20 cellular contexts compared by ENCODE assay signal in the genomic region with DNA sequence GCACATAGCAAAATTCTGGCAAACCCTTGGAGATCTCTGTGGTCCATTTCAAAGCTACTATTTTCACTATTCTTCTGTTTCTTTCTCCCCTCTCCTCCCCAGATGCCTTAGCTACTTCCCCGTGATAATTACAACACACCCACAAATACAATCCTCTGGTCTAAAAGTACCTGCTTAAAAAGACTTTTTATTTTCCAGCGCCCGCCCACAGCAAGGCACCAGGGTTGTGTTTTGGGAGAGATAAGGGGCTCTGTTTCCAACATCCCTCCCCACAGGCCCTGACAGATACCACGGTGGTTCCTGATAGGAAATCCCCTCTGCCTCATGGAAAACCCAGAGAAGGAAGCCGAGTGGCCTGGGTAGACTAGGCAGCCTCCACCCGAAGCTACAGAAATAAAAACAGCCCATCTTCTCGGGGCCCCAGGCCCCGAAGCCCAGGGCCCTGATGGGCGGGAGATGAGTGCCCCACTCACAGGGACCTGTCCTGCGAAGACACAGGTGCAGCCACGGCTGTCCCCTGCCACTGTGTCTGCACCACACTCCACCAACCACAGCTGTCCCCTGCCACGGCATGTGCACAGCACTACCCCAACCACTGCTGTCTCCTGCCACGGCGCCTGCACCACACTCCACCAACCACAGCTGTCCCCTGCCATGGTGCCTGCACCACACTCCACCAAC. TPM values are rescaled to one million over a fixed set of nuclear protein-coding genes. Genes with fewer than 3 reads are reported as not detected.
DNase-seq lines count a peak whose midpoint lies in the region; ATAC-seq, FAIRE-seq and TF ChIP-seq lines count a peak whose summit lies in the region.
"Had no signal": no experiment of that assay in that cellular context is flagged by ENCODE, and none has a peak within 500 bp of the region (broad histone marks: within the 10 kb centered on the region; RNA-seq: fewer than 3 reads in every experiment).

No MANE protein-coding gene starts in this region.

- BruUV-seq in K562 (replicated peaks; lab: Mats Ljungman, UMichigan) = no TSS peak

- peak; percentile 62 for ATAC-seq in K562
- ATAC-seq in naive thymus-derived CD4-positive, alpha-beta T cell = peak; percentile 32
- ATAC-seq in HG03159 (IDR thresholded peaks at IDR 0.05; ENCODE audit: unreplicated experiment) = no peak
- ATAC-seq in HG02759 (IDR thresholded peaks at IDR 0.05; ENCODE audit: unreplicated experiment) = no peak
- no peak for ATAC-seq in HG02973 (IDR thresholded peaks at IDR 0.05; ENCODE audit: unreplicated experiment)
- ATAC-seq: foreskin keratinocyte had no signal

- H4K20me1 ChIP-seq in BLaER1 (no peaks in the 10 kb centered on the region), K562 (replicated peaks; ENCODE audit: control insufficient read depth, insufficient read depth, low read length) (no peaks in the 10 kb centered on the region)

- DNase-seq in HUDEP-2 (lab: John Stamatoyannopoulos, UW; ENCODE audit: unreplicated experiment in 76 of 76) (peak in 59 of 76 experiments; percentile 7 to 82 (median 48)), K562 (ENCODE audit: extremely low read depth in 1 of 4, low spot score in 3 of 4) (peak; percentile 81 to 95 (median 87)), MG63 (no peak)
- DNase-seq in naive thymus-derived CD4-positive, alpha-beta T cell = no peak
- DNase-seq: activated CD4-positive, alpha-beta T cell treated with anti-CD3 and anti-CD28 coated beads, Interleukin-2, amount 50 U/mL, for 1 hour; activated T-cell treated with anti-CD3 and anti-CD28 coated beads, Interleukin-2, amount 50 U/mL, for 4 hours; amygdala; COR-L47; EL; foreskin keratinocyte; Karpas-422; natural killer cell; NCI-H1417; SIG-M5 had no signal

- H3K9me1 ChIP-seq in K562 (ENCODE audit: control insufficient read depth, insufficient read depth, low read length) = no peaks in the 10 kb centered on the region

- no peak overlapping the region for H3K27ac ChIP-seq in BLaER1
- H3K27ac ChIP-seq in K562 (ENCODE audit: extremely low read depth, low read depth, low read length) = peak overlapping the region; percentile 94
- no peak overlapping the region for H3K27ac ChIP-seq in naive thymus-derived CD4-positive, alpha-beta T cell (ENCODE audit: low read depth, low read length)
- H3K27ac ChIP-seq: foreskin keratinocyte had no signal

- H3K27me3 ChIP-seq in BLaER1 (no peaks in the 10 kb centered on the region), K562 (ENCODE audit: control insufficient read depth in 2 of 2, insufficient read depth in 2 of 2, low read length in 2 of 2) (no peaks in the 10 kb centered on the region), MG63 (no peaks in the 10 kb centered on the region)
- H3K27me3 ChIP-seq in naive thymus-derived CD4-positive, alpha-beta T cell (ENCODE audit: control insufficient read depth in 2 of 2, insufficient read depth in 2 of 2, low read length in 2 of 2) = no peaks in the 10 kb centered on the region
- H3K27me3 ChIP-seq: foreskin keratinocyte had no signal

- H3K9ac ChIP-seq in BLaER1 = no peak overlapping the region
- H3K9ac ChIP-seq in K562 (ENCODE audit: insufficient read depth in 1 of 2, low read depth in 2 of 2, low read length in 2 of 2) = peak overlapping the region; percentile 85 to 95

- peaks cover 0 to 3% (median 0%) of the 10 kb centered on the region in 5 donors for H3K27me3 Mint-ChIP-seq in naive thymus-derived CD4-positive, alpha-beta T cell

- FAIRE-seq in K562 (lab: Jason Lieb, UNC) = peak; percentile 93

- no peak overlapping the region for H2AFZ ChIP-seq in K562 (ENCODE audit: low read depth, low read length)

- peak; percentile 94 for TF ChIP-seq EP300 in K562 (IDR thresholded peaks at IDR 0.05; ENCODE audit: low read length)

- H3K79me2 ChIP-seq in K562 (ENCODE audit: control insufficient read depth, insufficient read depth, low read length) = peaks cover 96% of the 10 kb centered on the region

- H3K9me3 ChIP-seq in BLaER1 (no peaks in the 10 kb centered on the region), K562 (replicated peaks; ENCODE audit: control insufficient read depth, insufficient read depth, low read depth, low read length) (no peaks in the 10 kb centered on the region), MG63 (peaks cover 5% of the 10 kb centered on the region; the same call in 1 of the 2 replicates)
- H3K9me3 ChIP-seq in naive thymus-derived CD4-positive, alpha-beta T cell (ENCODE audit: control insufficient read depth in 2 of 3, low read length in 3 of 3) = no peaks in the 10 kb centered on the region

- no peaks in the 10 kb centered on the region for H3K9me3 Mint-ChIP-seq in naive thymus-derived CD4-positive, alpha-beta T cell
- H3K9me3 Mint-ChIP-seq: activated T-cell treated with anti-CD3 and anti-CD28 coated beads, Interleukin-2, amount 50 U/mL, for 4 hours; natural killer cell had no signal

- peaks cover 0 to 3% (median 0%) of the 10 kb centered on the region in 7 donors for H3K4me1 Mint-ChIP-seq in naive thymus-derived CD4-positive, alpha-beta T cell
- H3K4me1 Mint-ChIP-seq: natural killer cell had no signal

- in situ Hi-C loops in K562 (cut with MboI) = no loop called here

- WGBS in K562 (ENCODE audit: insufficient coverage, low coverage, missing lambda C conversion rate) = 1% methylated on average over 13 of the region's 14 CpGs

- H3K36me3 ChIP-seq in BLaER1 (no peaks in the 10 kb centered on the region), K562 (ENCODE audit: control insufficient read depth, insufficient read depth, low read length) (peaks cover 20% of the 10 kb centered on the region), MG63 (no peaks in the 10 kb centered on the region)
- H3K36me3 ChIP-seq in naive thymus-derived CD4-positive, alpha-beta T cell (ENCODE audit: control insufficient read depth in 2 of 3, insufficient read depth in 3 of 3, low read length in 3 of 3) = no peaks in the 10 kb centered on the region

- TF ChIP-seq RAD21 in K562 (CRISPR knock-in tag; conservative IDR thresholded peaks at IDR 0.05 in 1 of 2, IDR thresholded peaks at IDR 0.05 in 1 of 2) = peak in 1 of 2 experiments; percentile 27; a peak in 1 of 4 replicates

- peaks cover 28% of the 10 kb centered on the region for H3K4me1 ChIP-seq in BLaER1
- peaks cover 48 to 49% of the 10 kb centered on the region in 2 experiments for H3K4me1 ChIP-seq in K562 (replicated peaks in 1 of 2; ENCODE audit: control insufficient read depth in 2 of 2, insufficient read depth in 2 of 2, low read length in 2 of 2)
- no peaks in the 10 kb centered on the region for H3K4me1 ChIP-seq in naive thymus-derived CD4-positive, alpha-beta T cell (ENCODE audit: control insufficient read depth in 2 of 2, insufficient read depth in 2 of 2, low read length in 2 of 2)

- H3K36me3 Mint-ChIP-seq in naive thymus-derived CD4-positive, alpha-beta T cell = no peaks in the 10 kb centered on the region
- H3K36me3 Mint-ChIP-seq: natural killer cell had no signal

- H3K4me2 ChIP-seq in BLaER1 = peak overlapping the region; percentile 62
- H3K4me2 ChIP-seq in K562 (ENCODE audit: insufficient read depth, low read length) = peak overlapping the region; percentile 100

- intact Hi-C loops in K562 (cut with micrococcal nuclease) = loop anchor here (1.0 to 5.0 kb wide), 3 partner anchors 17 to 68 kb away; no protein-coding TSS in a partner anchor
- intact Hi-C loops in naive thymus-derived CD4-positive, alpha-beta T cell (cut with micrococcal nuclease) = no loop called here

- H3K4me3 ChIP-seq in BLaER1 (no peak overlapping the region), K562 (peak overlapping the region; percentile 47), MG63 (no peak overlapping the region)
- no peak overlapping the region for H3K4me3 ChIP-seq in naive thymus-derived CD4-positive, alpha-beta T cell (ENCODE audit: low read length)

- no peak overlapping the region for H3K4me3 Mint-ChIP-seq in naive thymus-derived CD4-positive, alpha-beta T cell
- H3K4me3 Mint-ChIP-seq: activated T-cell treated with anti-CD3 and anti-CD28 coated beads, Interleukin-2, amount 50 U/mL, for 4 hours; natural killer cell had no signal

- peak overlapping the region in 1 of 9 donors; percentile 31 for H3K27ac Mint-ChIP-seq in naive thymus-derived CD4-positive, alpha-beta T cell
- H3K27ac Mint-ChIP-seq: natural killer cell had no signal

- CTCF ChIA-PET in K562 (lab: Yijun Ruan, JAX; ENCODE audit: low intra/inter-chr PET ratio) = no interaction called here
- CTCF ChIA-PET in naive thymus-derived CD4-positive, alpha-beta T cell (lab: Charles Lee) = no interaction called here

- POLR2A ChIA-PET in K562 (lab: Yijun Ruan, JAX) = interaction anchor here (0.6 to 7.0 kb wide), 4 partner anchors 11 to 631 kb away, joined by 3 to 43 read pairs (median 7); no protein-coding TSS in a partner anchor
- POLR2A ChIA-PET in naive thymus-derived CD4-positive, alpha-beta T cell (lab: Charles Lee) = no interaction called here

- TF ChIP-seq CTCF in K562 (IDR thresholded peaks at IDR 0.05 in 2 of 3, conservative IDR thresholded peaks at IDR 0.05 in 1 of 3; ENCODE audit: insufficient read depth in 2 of 3, low read depth in 1 of 3, low read length in 3 of 3) = no peak

- TF ChIP-seq POLR2A in K562 (conservative IDR thresholded peaks at IDR 0.05) = peak; percentile 70

RNA-seq across cellular contexts. Expression of a gene that starts 19.7 kb away (rescaled TPM):
- total RNA-seq in K562 (2011; cell fraction: chromatin; rRNA removed; ENCODE audit: low replicate concordance) = not detected in 2 replicates
- total RNA-seq in K562 (2011; cell fraction: nucleolus; rRNA removed) = not detected in 2 replicates
- total RNA-seq in K562 (2011; cell fraction: nucleoplasm; rRNA removed) = not detected in 2 replicates
- not detected in 2 replicates for total RNA-seq in K562 (2014; rRNA removed)
- total RNA-seq in K562 (2014; rRNA removed; fragmentation: Illumina TruSeq; extraction: Trizol) = not detected in 2 replicates
- not detected in 2 replicates for total RNA-seq in K562 (2015; rRNA removed; fragmentation: Illumina TruSeq; extraction: Trizol)
- not detected in 2 replicates for total RNA-seq in K562 (2021)
- polyA plus RNA-seq in K562 (2011; rRNA removed) = not detected in 2 replicates
- polyA plus RNA-seq in K562 (2011; cell fraction: cytosol; rRNA removed) = not detected in 2 replicates
- polyA plus RNA-seq in K562 (2011; cell fraction: nucleus; rRNA removed) = not detected in 2 replicates
- polyA plus RNA-seq in K562 (2012) = not detected in 2 replicates
- polyA plus RNA-seq in K562 (2014; fragmentation: Illumina TruSeq; extraction: Trizol) = not detected in 2 replicates
- not detected for polyA plus RNA-seq in K562 (2014; fragmentation: Nextera tagmentation; extraction: Ambion mirVana)
- polyA plus RNA-seq in K562 (2014; rRNA removed) = not detected in 2 replicates
- not detected in 2 replicates for polyA minus RNA-seq in K562 (2011; rRNA and poly(A)+ RNA removed)
- not detected in 2 replicates for polyA minus RNA-seq in K562 (2011; cell fraction: cytosol; rRNA and poly(A)+ RNA removed)
- not detected in 2 replicates for polyA minus RNA-seq in K562 (2011; cell fraction: nucleus; rRNA and poly(A)+ RNA removed)
- total RNA-seq in naive thymus-derived CD4-positive, alpha-beta T cell = not detected
- not detected for polyA plus RNA-seq in naive thymus-derived CD4-positive, alpha-beta T cell
- total RNA-seq in MG63 (2014; rRNA removed; shearing (Covaris generic); ENCODE audit: low replicate concordance) = not detected in 2 replicates
- total RNA-seq: activated T-cell treated with anti-CD3 and anti-CD28 coated beads, Interleukin-2, amount 50 U/mL, for 4 hours; chondrocyte; natural killer cell had no signal
- polyA plus RNA-seq: AG04450 had no signal

RNA-seq across cellular contexts. Expression of a gene that starts 45.1 kb away (rescaled TPM):
- total RNA-seq in K562 (2011; cell fraction: chromatin; rRNA removed; ENCODE audit: low replicate concordance) = not detected in 2 replicates
- total RNA-seq in K562 (2011; cell fraction: nucleolus; rRNA removed) = not detected in 2 replicates
- total RNA-seq in K562 (2011; cell fraction: nucleoplasm; rRNA removed) = not detected in 2 replicates
- not detected in 2 replicates for total RNA-seq in K562 (2014; rRNA removed)
- total RNA-seq in K562 (2014; rRNA removed; fragmentation: Illumina TruSeq; extraction: Trizol) = not detected in 2 replicates
- total RNA-seq in K562 (2015; rRNA removed; fragmentation: Illumina TruSeq; extraction: Trizol) = not detected in 2 replicates
- not detected in 2 replicates for total RNA-seq in K562 (2021)
- polyA plus RNA-seq in K562 (2011; rRNA removed) = not detected in 2 replicates
- polyA plus RNA-seq in K562 (2011; cell fraction: cytosol; rRNA removed) = not detected in 2 replicates
- polyA plus RNA-seq in K562 (2011; cell fraction: nucleus; rRNA removed) = not detected in 2 replicates
- polyA plus RNA-seq in K562 (2012) = not detected in 2 replicates
- polyA plus RNA-seq in K562 (2014; fragmentation: Illumina TruSeq; extraction: Trizol) = not detected in 2 replicates
- not detected for polyA plus RNA-seq in K562 (2014; fragmentation: Nextera tagmentation; extraction: Ambion mirVana)
- polyA plus RNA-seq in K562 (2014; rRNA removed) = not detected in 2 replicates
- polyA minus RNA-seq in K562 (2011; rRNA and poly(A)+ RNA removed) = not detected in 2 replicates
- not detected in 2 replicates for polyA minus RNA-seq in K562 (2011; cell fraction: cytosol; rRNA and poly(A)+ RNA removed)
- polyA minus RNA-seq in K562 (2011; cell fraction: nucleus; rRNA and poly(A)+ RNA removed) = not detected in 2 replicates
- not detected for total RNA-seq in naive thymus-derived CD4-positive, alpha-beta T cell
- polyA plus RNA-seq in naive thymus-derived CD4-positive, alpha-beta T cell = not detected
- total RNA-seq in MG63 (2014; rRNA removed; shearing (Covaris generic); ENCODE audit: low replicate concordance) = not detected in 2 replicates
- total RNA-seq: activated T-cell treated with anti-CD3 and anti-CD28 coated beads, Interleukin-2, amount 50 U/mL, for 4 hours; chondrocyte; natural killer cell had no signal
- polyA plus RNA-seq: AG04450 had no signal

Comparison
In these comparisons a context has a peak if more than half of its experiments do, and no peak if none do; other contexts are left out.
1. DNase-seq: peak in HUDEP-2 (59 of 76) and K562 (4 of 4); none in naive thymus-derived CD4-positive, alpha-beta T cell (0 of 9) and MG63 (single experiment).
2. ATAC-seq: peak in K562 (single experiment) and naive thymus-derived CD4-positive, alpha-beta T cell (single experiment); none in HG03159 (single experiment), HG02759 (single experiment) and HG02973 (single experiment).